Comparison of ENCODE assay signal across 8 cellular contexts in the genomic region with DNA sequence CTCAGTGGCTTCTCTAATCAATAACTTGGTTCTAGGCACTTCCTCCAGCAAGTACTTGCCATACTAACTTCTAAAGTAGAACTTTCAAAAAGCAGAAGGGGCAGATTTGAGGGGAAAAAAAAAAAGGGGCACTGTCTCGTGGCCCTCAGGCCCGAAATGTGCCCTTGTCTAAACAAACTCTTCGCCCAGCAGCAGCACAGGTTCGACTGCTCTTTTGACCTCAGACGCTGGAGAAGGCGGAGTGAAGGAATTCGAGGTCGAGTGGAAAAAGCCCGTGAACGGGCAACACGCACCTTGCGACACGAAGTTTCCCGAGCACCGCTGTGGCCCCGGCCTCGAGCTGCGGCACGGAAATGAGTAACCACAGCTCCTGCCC. TPM values are rescaled to one million over a fixed set of nuclear protein-coding genes. Genes with fewer than 3 reads are reported as not detected.
DNase-seq lines count a peak whose midpoint lies in the region; ATAC-seq, FAIRE-seq and TF ChIP-seq lines count a peak whose summit lies in the region.

No MANE protein-coding gene starts in this region.

- H3K4me1 ChIP-seq in HAP-1 (peaks cover 19% of the 10 kb centered on the region), RWPE2 (ENCODE audit: insufficient read depth, poor library complexity, severe bottlenecking) (no peaks in the 10 kb centered on the region), parathyroid adenoma (no peaks in the 10 kb centered on the region)

- H3K4me3 ChIP-seq in HAP-1, result peak overlapping the region; percentile 89
- peak overlapping the region; percentile 99 for H3K4me3 ChIP-seq in RWPE2 (ENCODE audit: severe bottlenecking)
- H3K4me3 ChIP-seq in epithelial cell of proximal tubule (ENCODE audit: low read depth, low read length), result peak overlapping the region; percentile 95
- H3K4me3 ChIP-seq in parathyroid adenoma (ENCODE audit: low read depth, low read length), result peak overlapping the region; percentile 86

- TF ChIP-seq CTCF in RWPE2 (IDR thresholded peaks at IDR 0.05; ENCODE audit: poor library complexity, severe bottlenecking), result no peak
- no peak for TF ChIP-seq CTCF in epithelial cell of proximal tubule (conservative IDR thresholded peaks at IDR 0.05; ENCODE audit: low read depth, low read length)
- no peak for TF ChIP-seq CTCF in parathyroid adenoma (IDR thresholded peaks at IDR 0.05)

- in situ Hi-C loops in HAP-1 (cut with MboI; ENCODE audit: low sequenced_read_pairs), result no loop called here

- no peaks in the 10 kb centered on the region for H3K9me3 ChIP-seq in HAP-1
- H3K9me3 ChIP-seq in RWPE2 (ENCODE audit: severe bottlenecking), result no peaks in the 10 kb centered on the region
- no peaks in the 10 kb centered on the region for H3K9me3 ChIP-seq in parathyroid adenoma (ENCODE audit: control insufficient read depth, low read length)

- peaks cover 12% of the 10 kb centered on the region for H3K79me2 ChIP-seq in parathyroid adenoma

- peak overlapping the region; percentile 13 for H3K9ac ChIP-seq in parathyroid adenoma

- peaks cover 36% of the 10 kb centered on the region for H3K36me3 ChIP-seq in HAP-1 (replicated peaks)
- peaks cover 48% of the 10 kb centered on the region for H3K36me3 ChIP-seq in RWPE2 (ENCODE audit: low read depth)
- H3K36me3 ChIP-seq in parathyroid adenoma (ENCODE audit: control insufficient read depth, insufficient read depth, low read length), result no peaks in the 10 kb centered on the region

- no peak for FAIRE-seq in HTR-8/SVneo (lab: Jason Lieb, UNC)

- DNase-seq in CD1c-positive myeloid dendritic cell (ENCODE audit: extremely low spot score) (peak; percentile 77), HAP-1 (ENCODE audit: low spot score in 2 of 2) (no peak), RWPE2 (ENCODE audit: low spot score) (no peak), epithelial cell of proximal tubule (ENCODE audit: low read depth) (no peak), HTR-8/SVneo (ENCODE audit: insufficient read length, low spot score) (no peak), iPS-NIHi11 (ENCODE audit: low spot score) (no peak)

- H3K27me3 ChIP-seq in HAP-1 (ENCODE audit: low read depth) (no peaks in the 10 kb centered on the region), RWPE2 (ENCODE audit: insufficient read depth, poor library complexity, severe bottlenecking) (no peaks in the 10 kb centered on the region), parathyroid adenoma (ENCODE audit: control insufficient read depth, insufficient read depth, low read length) (no peaks in the 10 kb centered on the region)

- peak overlapping the region; percentile 79 for H2AFZ ChIP-seq in parathyroid adenoma

- ATAC-seq in RWPE2 (ENCODE audit: low read depth) (no peak; the same call in 2 of the 3 replicates), GM18519 (IDR thresholded peaks at IDR 0.05; ENCODE audit: low FRiP score, unreplicated experiment) (no peak)

- H3K27ac ChIP-seq in RWPE2 (ENCODE audit: poor library complexity, severe bottlenecking) (peak overlapping the region; percentile 65), parathyroid adenoma (peak overlapping the region; percentile 79)

- peak overlapping the region; percentile 74 for H3K4me2 ChIP-seq in parathyroid adenoma (ENCODE audit: low read length)

RNA-seq across cellular contexts. Expression of a gene that starts 0.7 kb away (rescaled TPM):
- total RNA-seq in epithelial cell of proximal tubule, result 45.8 and 52.7 TPM in 2 replicates

RNA-seq across cellular contexts. Expression of a gene that starts 24.0 kb away (rescaled TPM):
- 15.2 and 16.9 TPM in 2 replicates for total RNA-seq in epithelial cell of proximal tubule
